1 cellular context compared by ENCODE assay signal in genomic region chr1:212242288-212242984, GRCh38.
TF ChIP-seq lines count a peak whose summit lies in the region.

No MANE protein-coding gene starts in this region.

TF ChIP-seq in HepG2, 621 proteins besides CTCF, POLR2A, EP300 and RAD21 (continued from another document and continues in another):
- TF ChIP-seq ZBTB14 (CRISPR knock-in tag; IDR thresholded peaks at IDR 0.05): no peak
- peak; percentile 17; the same call in 1 of the 2 replicates for TF ChIP-seq NFYC (CRISPR knock-in tag; IDR thresholded peaks at IDR 0.05)
- TF ChIP-seq ATF3 (CRISPR knock-in tag; IDR thresholded peaks at IDR 0.05): no peak
- TF ChIP-seq NBN (conservative IDR thresholded peaks at IDR 0.05): no peak
- TF ChIP-seq NPAS2 (CRISPR knock-in tag; IDR thresholded peaks at IDR 0.05; ENCODE audit: borderline replicate concordance): no peak
- no peak; the same call in 1 of the 2 replicates for TF ChIP-seq HNF4G (IDR thresholded peaks at IDR 0.05; ENCODE audit: borderline replicate concordance, low read depth, low read length)
- no peak for TF ChIP-seq HNF4G (CRISPR knock-in tag; IDR thresholded peaks at IDR 0.05; ENCODE audit: borderline replicate concordance, low read depth)
- TF ChIP-seq AGO1 (IDR thresholded peaks at IDR 0.05; ENCODE audit: low read depth, low read length, poor library complexity, severe bottlenecking): no peak
- TF ChIP-seq ZNF652 (CRISPR knock-in tag; IDR thresholded peaks at IDR 0.05; ENCODE audit: borderline replicate concordance, low read depth): no peak
- TF ChIP-seq TEF (CRISPR knock-in tag; IDR thresholded peaks at IDR 0.05): no peak
- TF ChIP-seq TOE1 (CRISPR knock-in tag; IDR thresholded peaks at IDR 0.05): no peak
- no peak for TF ChIP-seq GTF3A (CRISPR knock-in tag; conservative IDR thresholded peaks at IDR 0.05)
- no peak for TF ChIP-seq PRDM15 (CRISPR knock-in tag; IDR thresholded peaks at IDR 0.05)
- no peak for TF ChIP-seq JARID2 (CRISPR knock-in tag; IDR thresholded peaks at IDR 0.05; ENCODE audit: insufficient replicate concordance)
- no peak for TF ChIP-seq ZNF367 (CRISPR knock-in tag; IDR thresholded peaks at IDR 0.05; ENCODE audit: borderline replicate concordance)
- peak; percentile 92 for TF ChIP-seq RXRB (CRISPR knock-in tag; IDR thresholded peaks at IDR 0.05; ENCODE audit: borderline replicate concordance)
- peak; percentile 36; the same call in 1 of the 2 replicates for TF ChIP-seq GATAD1 (CRISPR knock-in tag; IDR thresholded peaks at IDR 0.05)
- no peak for TF ChIP-seq ZNF264 (CRISPR knock-in tag; IDR thresholded peaks at IDR 0.05)
- TF ChIP-seq ARID2 (CRISPR knock-in tag; IDR thresholded peaks at IDR 0.05; ENCODE audit: borderline replicate concordance): no peak
- no peak for TF ChIP-seq HNF1B (CRISPR knock-in tag; IDR thresholded peaks at IDR 0.05)
- no peak for TF ChIP-seq SMARCC2 (IDR thresholded peaks at IDR 0.05)
- TF ChIP-seq ZNF124 (CRISPR knock-in tag; IDR thresholded peaks at IDR 0.05): no peak
- no peak for TF ChIP-seq ZNF333 (CRISPR knock-in tag; IDR thresholded peaks at IDR 0.05; ENCODE audit: borderline replicate concordance)
- no peak for TF ChIP-seq AKAP8 (CRISPR knock-in tag; IDR thresholded peaks at IDR 0.05)
- TF ChIP-seq SUZ12 (IDR thresholded peaks at IDR 0.05; ENCODE audit: low read depth, low read length): no peak
- 0 out of 2 replicates have a peak, but pooled peaks have one; percentile 16 for TF ChIP-seq TFDP1 (CRISPR knock-in tag; IDR thresholded peaks at IDR 0.05; ENCODE audit: borderline replicate concordance)
- TF ChIP-seq SP140L (CRISPR knock-in tag; IDR thresholded peaks at IDR 0.05; ENCODE audit: borderline replicate concordance): no peak
- no peak for TF ChIP-seq ZNF496 (CRISPR knock-in tag; IDR thresholded peaks at IDR 0.05; ENCODE audit: insufficient replicate concordance)
- TF ChIP-seq ZNF468 (CRISPR knock-in tag; IDR thresholded peaks at IDR 0.05): no peak
- TF ChIP-seq HDAC2 (CRISPR knock-in tag; IDR thresholded peaks at IDR 0.05): peak; percentile 77
- TF ChIP-seq FOXP4 (CRISPR knock-in tag; IDR thresholded peaks at IDR 0.05): peak; percentile 78
- TF ChIP-seq MAFG (CRISPR knock-in tag; IDR thresholded peaks at IDR 0.05): no peak
- TF ChIP-seq REXO4 (CRISPR knock-in tag; IDR thresholded peaks at IDR 0.05; ENCODE audit: borderline replicate concordance): no peak
- no peak for TF ChIP-seq CSRNP2 (CRISPR knock-in tag; conservative IDR thresholded peaks at IDR 0.05; ENCODE audit: low read depth)
- peak; percentile 24; the same call in 1 of the 2 replicates for TF ChIP-seq RBFOX2 (IDR thresholded peaks at IDR 0.05; ENCODE audit: low read depth, low read length)
- TF ChIP-seq PTBP1 (IDR thresholded peaks at IDR 0.05; ENCODE audit: low read depth, low read length, poor library complexity, severe bottlenecking): no peak
- TF ChIP-seq CEBPG (CRISPR knock-in tag; IDR thresholded peaks at IDR 0.05): 0 out of 2 replicates have a peak, but pooled peaks have one; percentile 12
- TF ChIP-seq RFXAP (CRISPR knock-in tag; IDR thresholded peaks at IDR 0.05; ENCODE audit: borderline replicate concordance): no peak
- no peak for TF ChIP-seq HIVEP1 (CRISPR knock-in tag; IDR thresholded peaks at IDR 0.05)
- no peak for TF ChIP-seq HES4 (CRISPR knock-in tag; IDR thresholded peaks at IDR 0.05; ENCODE audit: borderline replicate concordance)
- TF ChIP-seq ONECUT2 (CRISPR knock-in tag; IDR thresholded peaks at IDR 0.05): no peak
- no peak for TF ChIP-seq RBAK (CRISPR knock-in tag; IDR thresholded peaks at IDR 0.05)
- TF ChIP-seq ETV5 (CRISPR knock-in tag; IDR thresholded peaks at IDR 0.05; ENCODE audit: borderline replicate concordance): peak; percentile 57; the same call in 1 of the 2 replicates
- TF ChIP-seq ZNF317 (CRISPR knock-in tag; IDR thresholded peaks at IDR 0.05): 0 out of 2 replicates have a peak, but pooled peaks have one; percentile 53
- no peak for TF ChIP-seq E2F5 (CRISPR knock-in tag; conservative IDR thresholded peaks at IDR 0.05)
- TF ChIP-seq NR0B2 (CRISPR knock-in tag; IDR thresholded peaks at IDR 0.05): no peak
- no peak for TF ChIP-seq ZNF451 (CRISPR knock-in tag; IDR thresholded peaks at IDR 0.05)
- no peak for TF ChIP-seq CHD4 (IDR thresholded peaks at IDR 0.05; ENCODE audit: borderline replicate concordance, low read length)
- no peak for TF ChIP-seq ZNF556 (CRISPR knock-in tag; IDR thresholded peaks at IDR 0.05; ENCODE audit: borderline replicate concordance)
- no peak for TF ChIP-seq ZXDC (CRISPR knock-in tag; IDR thresholded peaks at IDR 0.05)
- 0 out of 2 replicates have a peak, but pooled peaks have one; percentile 51 for TF ChIP-seq FOXJ3 (CRISPR knock-in tag; IDR thresholded peaks at IDR 0.05; ENCODE audit: borderline replicate concordance)
- TF ChIP-seq SP2 (CRISPR knock-in tag; IDR thresholded peaks at IDR 0.05): no peak
- TF ChIP-seq KLF12 (CRISPR knock-in tag; IDR thresholded peaks at IDR 0.05; ENCODE audit: borderline replicate concordance): no peak
- TF ChIP-seq SAFB2 (CRISPR knock-in tag; IDR thresholded peaks at IDR 0.05; ENCODE audit: borderline replicate concordance, low read depth): no peak
